Comparison of ENCODE assay signal across 8 cellular contexts in genomic region chr14:44846232-44846824, GRCh38.
DNase-seq lines count a peak whose midpoint lies in the region; ATAC-seq, FAIRE-seq and TF ChIP-seq lines count a peak whose summit lies in the region.

No MANE protein-coding gene starts in this region.

- no peak overlapping the region for H3K27ac ChIP-seq in heart left ventricle
- H3K27ac ChIP-seq in right cardiac atrium (ENCODE audit: low read length), result no peak overlapping the region
- no peak overlapping the region for H3K27ac ChIP-seq in gastroesophageal sphincter
- H3K27ac ChIP-seq in gastrocnemius medialis, result no peak overlapping the region

- 21 to 25% (median 23%) methylated on average over 4 of the region's 4 CpGs for WGBS in heart left ventricle, 4 donors
- 23% methylated on average over 4 of the region's 4 CpGs for WGBS in right cardiac atrium
- WGBS in gastroesophageal sphincter (ENCODE audit: low coverage in 1 of 2), 2 donors, result 17 to 28% methylated on average over 4 of the region's 4 CpGs

- H3K27me3 ChIP-seq in heart left ventricle (no peaks in the 10 kb centered on the region), right cardiac atrium (ENCODE audit: control insufficient read depth, insufficient read depth) (no peaks in the 10 kb centered on the region), gastroesophageal sphincter (no peaks in the 10 kb centered on the region), gastrocnemius medialis (no peaks in the 10 kb centered on the region)

- in situ Hi-C loops in gastrocnemius medialis (cut with MboI; ENCODE audit: low sequenced_read_pairs in 4 of 4), result no loop called here

- no peaks in the 10 kb centered on the region for H3K9me3 Mint-ChIP-seq in activated T-helper 1 cell treated with anti-CD3 and anti-CD28 coated beads, Interleukin-12 subunit alpha, Interleukin-12 subunit beta, Interleukin-2, Interleukin-4 antibody, amounts not matched to agents 30 ng/mL and 10 ng/mL and 1 ng/mL, durations not matched to agents 14 hours and 24 hours and 36 hours

- peaks cover 8% of the 10 kb centered on the region for H3K27me3 Mint-ChIP-seq in T-helper 17 cell
- peaks cover 8% of the 10 kb centered on the region for H3K27me3 Mint-ChIP-seq in activated T-helper 1 cell treated with anti-CD3 and anti-CD28 coated beads, Interleukin-12 subunit alpha, Interleukin-12 subunit beta, Interleukin-2, Interleukin-4 antibody, amounts not matched to agents 30 ng/mL and 10 ng/mL and 1 ng/mL, durations not matched to agents 14 hours and 24 hours and 36 hours (ENCODE audit: insufficient read depth)

- TF ChIP-seq CTCF in heart left ventricle (IDR thresholded peaks at IDR 0.05), result peak; percentile 65 to 90 (median 74)
- peak; percentile 83 for TF ChIP-seq CTCF in NB4 (IDR thresholded peaks at IDR 0.05; ENCODE audit: low read depth, low read length)
- TF ChIP-seq CTCF in gastroesophageal sphincter (IDR thresholded peaks at IDR 0.05), result peak; percentile 50 to 79 (median 55)
- TF ChIP-seq CTCF in gastrocnemius medialis (IDR thresholded peaks at IDR 0.05 in 4 of 5, conservative IDR thresholded peaks at IDR 0.05 in 1 of 5), result peak in 4 of 5 experiments; percentile 44 to 74 (median 53)

- peaks cover 11% of the 10 kb centered on the region for H3K4me1 Mint-ChIP-seq in T-helper 17 cell
- no peaks in the 10 kb centered on the region for H3K4me1 Mint-ChIP-seq in activated T-helper 1 cell treated with anti-CD3 and anti-CD28 coated beads, Interleukin-12 subunit alpha, Interleukin-12 subunit beta, Interleukin-2, Interleukin-4 antibody, amounts not matched to agents 30 ng/mL and 10 ng/mL and 1 ng/mL, durations not matched to agents 14 hours and 24 hours and 36 hours (ENCODE audit: low read depth)

- intact Hi-C loops in heart left ventricle (cut with DNase I) (no loop called here), right cardiac atrium (cut with DNase I) (no loop called here), gastrocnemius medialis (cut with DNase I; ENCODE audit: low total_unique reads) (no loop called here)
- intact Hi-C loops in activated T-helper 1 cell treated with anti-CD3 and anti-CD28 coated beads, Interleukin-12 subunit alpha, Interleukin-12 subunit beta, Interleukin-2, Interleukin-4 antibody, amounts not matched to agents 30 ng/mL and 10 ng/mL and 1 ng/mL, durations not matched to agents 14 hours and 24 hours and 36 hours (cut with micrococcal nuclease), result loop anchor here (5.0 kb wide), 1 partner anchor 421 kb away; no protein-coding TSS in a partner anchor

- H3K4me1 ChIP-seq in heart left ventricle (no peaks in the 10 kb centered on the region), right cardiac atrium (ENCODE audit: control insufficient read depth, insufficient read depth, low read length) (no peaks in the 10 kb centered on the region), gastroesophageal sphincter (no peaks in the 10 kb centered on the region), gastrocnemius medialis (no peaks in the 10 kb centered on the region)

- no peaks in the 10 kb centered on the region for H3K36me3 ChIP-seq in heart left ventricle
- no peaks in the 10 kb centered on the region for H3K36me3 ChIP-seq in gastroesophageal sphincter
- H3K36me3 ChIP-seq in gastrocnemius medialis, result no peaks in the 10 kb centered on the region

- peak; percentile 82 for FAIRE-seq in H54 (lab: Jason Lieb, UNC)

- no peaks in the 10 kb centered on the region for H3K36me3 Mint-ChIP-seq in T-helper 17 cell (ENCODE audit: low read depth)
- no peaks in the 10 kb centered on the region for H3K36me3 Mint-ChIP-seq in activated T-helper 1 cell treated with anti-CD3 and anti-CD28 coated beads, Interleukin-12 subunit alpha, Interleukin-12 subunit beta, Interleukin-2, Interleukin-4 antibody, amounts not matched to agents 30 ng/mL and 10 ng/mL and 1 ng/mL, durations not matched to agents 14 hours and 24 hours and 36 hours (ENCODE audit: low read depth)

- no peak for TF ChIP-seq POLR2A in heart left ventricle (IDR thresholded peaks at IDR 0.05)
- no peak for TF ChIP-seq POLR2A in H54 (IDR thresholded peaks at IDR 0.05; ENCODE audit: low read depth, low read length)
- TF ChIP-seq POLR2A in NB4 (IDR thresholded peaks at IDR 0.05; ENCODE audit: extremely low read depth, insufficient read length), result no peak
- no peak for TF ChIP-seq POLR2A in gastroesophageal sphincter (IDR thresholded peaks at IDR 0.05)
- no peak for TF ChIP-seq POLR2A in gastrocnemius medialis (IDR thresholded peaks at IDR 0.05)

- ATAC-seq in heart left ventricle (peak in 1 of 4 donors; percentile 53), right cardiac atrium (no peak), T-helper 17 cell (peak; percentile 66), gastroesophageal sphincter (no peak), gastrocnemius medialis (no peak)

- no peak for DNase-seq in heart left ventricle
- DNase-seq in right cardiac atrium, result no peak
- no peak for DNase-seq in H54 (ENCODE audit: insufficient read length, low spot score)
- DNase-seq in NB4 (ENCODE audit: low read depth), result peak; percentile 57
- DNase-seq in T-helper 17 cell, result no peak
- DNase-seq in gastrocnemius medialis, result no peak
- no peak for DNase-seq in activated T-helper 1 cell treated with anti-CD3 and anti-CD28 coated beads, Interleukin-12 subunit alpha, Interleukin-12 subunit beta, Interleukin-2, Interleukin-4 antibody, amounts not matched to agents 30 ng/mL and 10 ng/mL and 1 ng/mL, durations not matched to agents 14 hours and 24 hours and 36 hours (ENCODE audit: low spot score)

- no peak overlapping the region for H3K27ac Mint-ChIP-seq in T-helper 17 cell
- no peak overlapping the region for H3K27ac Mint-ChIP-seq in activated T-helper 1 cell treated with anti-CD3 and anti-CD28 coated beads, Interleukin-12 subunit alpha, Interleukin-12 subunit beta, Interleukin-2, Interleukin-4 antibody, amounts not matched to agents 30 ng/mL and 10 ng/mL and 1 ng/mL, durations not matched to agents 14 hours and 24 hours and 36 hours

- no peak for TF ChIP-seq EP300 in gastroesophageal sphincter (IDR thresholded peaks at IDR 0.05)

- H3K4me3 ChIP-seq in heart left ventricle, result no peak overlapping the region
- no peak overlapping the region for H3K4me3 ChIP-seq in right cardiac atrium (ENCODE audit: low read length)
- no peak overlapping the region for H3K4me3 ChIP-seq in NB4 (ENCODE audit: low read depth, low read length)
- no peak overlapping the region for H3K4me3 ChIP-seq in gastroesophageal sphincter
- no peak overlapping the region for H3K4me3 ChIP-seq in gastrocnemius medialis

- H3K9me3 ChIP-seq in heart left ventricle, result no peaks in the 10 kb centered on the region
- H3K9me3 ChIP-seq in right cardiac atrium (ENCODE audit: control insufficient read depth, low read length), result no peaks in the 10 kb centered on the region
- no peaks in the 10 kb centered on the region for H3K9me3 ChIP-seq in T-helper 17 cell (ENCODE audit: control insufficient read depth, low read length, poor library complexity, severe bottlenecking)
- H3K9me3 ChIP-seq in gastroesophageal sphincter, result no peaks in the 10 kb centered on the region
- no peaks in the 10 kb centered on the region for H3K9me3 ChIP-seq in gastrocnemius medialis

- H3K4me3 Mint-ChIP-seq in T-helper 17 cell, result no peak overlapping the region
- no peak overlapping the region for H3K4me3 Mint-ChIP-seq in activated T-helper 1 cell treated with anti-CD3 and anti-CD28 coated beads, Interleukin-12 subunit alpha, Interleukin-12 subunit beta, Interleukin-2, Interleukin-4 antibody, amounts not matched to agents 30 ng/mL and 10 ng/mL and 1 ng/mL, durations not matched to agents 14 hours and 24 hours and 36 hours
